In genomic region chr22:27046603-27047002, GRCh38 we compare ENCODE assay signal across 35 cellular contexts.
"Had no signal": no experiment of that assay in that cellular context is flagged by ENCODE, and none has a peak within 500 bp of the region (broad histone marks: within the 10 kb centered on the region; RNA-seq: fewer than 3 reads in every experiment).

No MANE protein-coding gene starts in this region.

- H3K4me3 Mint-ChIP-seq: activated B cell treated with CpG ODN at 0.5 μM for 24 hours; activated CD4-positive, alpha-beta memory T cell treated with anti-CD3 and anti-CD28 coated beads for 36 hours; activated CD4-positive, alpha-beta T cell treated with anti-CD3 and anti-CD28 coated beads, Interleukin-2, amount 10 ng/mL, durations not matched to agents 24 days and 14 days; activated CD8-positive, alpha-beta T cell treated with anti-CD3 and anti-CD28 coated beads for 36 hours; activated naive CD4-positive, alpha-beta T cell treated with anti-CD3 and anti-CD28 coated beads for 36 hours; activated naive CD8-positive, alpha-beta T cell treated with anti-CD3 and anti-CD28 coated beads for 36 hours; activated T-cell treated with anti-CD3 and anti-CD28 coated beads, Interleukin-2, amount 50 U/mL, for 4 hours; activated T-cell treated with anti-CD3 and anti-CD28 coated beads, Interleukin-2, amount 50 U/mL, for 72 hours; activated T-helper 1 cell treated with anti-CD3 and anti-CD28 coated beads, Interleukin-12 subunit alpha, Interleukin-12 subunit beta, Interleukin-2, Interleukin-4 antibody, amounts not matched to agents 30 ng/mL and 10 ng/mL and 1 ng/mL, durations not matched to agents 14 hours and 24 hours and 36 hours; activated T-helper 17 cell treated with anti-CD3 and anti-CD28 coated beads, Interleukin-2, amount 50 U/mL, for 72 hours; brain; central memory CD8-positive, alpha-beta T cell; T-helper 17 cell had no signal

- FAIRE-seq: bronchial epithelial cell, TTC549 had no signal

- H3K9me3 Mint-ChIP-seq: activated B cell treated with CpG ODN at 0.5 μM for 24 hours; activated CD4-positive, alpha-beta memory T cell treated with anti-CD3 and anti-CD28 coated beads for 36 hours; activated CD8-positive, alpha-beta T cell treated with anti-CD3 and anti-CD28 coated beads for 36 hours; activated naive CD4-positive, alpha-beta T cell treated with anti-CD3 and anti-CD28 coated beads, Interleukin-2, amount 50 U/mL, for 72 hours; activated naive CD8-positive, alpha-beta T cell treated with anti-CD3 and anti-CD28 coated beads for 36 hours; activated T-cell treated with anti-CD3 and anti-CD28 coated beads, Interleukin-2, amount 50 U/mL, for 4 hours; activated T-helper 1 cell treated with anti-CD3 and anti-CD28 coated beads, Interleukin-12 subunit alpha, Interleukin-12 subunit beta, Interleukin-2, Interleukin-4 antibody, amounts not matched to agents 30 ng/mL and 10 ng/mL and 1 ng/mL, durations not matched to agents 14 hours and 24 hours and 36 hours; activated T-helper 17 cell treated with anti-CD3 and anti-CD28 coated beads, Interleukin-2, amount 50 U/mL, for 72 hours; central memory CD8-positive, alpha-beta T cell had no signal

- H3K36me3 Mint-ChIP-seq: activated CD4-positive, alpha-beta memory T cell treated with anti-CD3 and anti-CD28 coated beads for 36 hours; activated naive CD4-positive, alpha-beta T cell treated with anti-CD3 and anti-CD28 coated beads, Interleukin-2, amount 50 U/mL, for 72 hours; activated naive CD8-positive, alpha-beta T cell treated with anti-CD3 and anti-CD28 coated beads for 36 hours; brain had no signal

- H3K27ac Mint-ChIP-seq: activated B cell treated with CpG ODN at 0.5 μM for 24 hours; activated CD4-positive, alpha-beta memory T cell treated with anti-CD3 and anti-CD28 coated beads for 36 hours; activated CD4-positive, alpha-beta T cell treated with anti-CD3 and anti-CD28 coated beads, Interleukin-2, amount 10 ng/mL, durations not matched to agents 24 days and 14 days; activated CD8-positive, alpha-beta T cell treated with anti-CD3 and anti-CD28 coated beads for 36 hours; activated naive CD4-positive, alpha-beta T cell treated with anti-CD3 and anti-CD28 coated beads for 36 hours; activated naive CD4-positive, alpha-beta T cell treated with anti-CD3 and anti-CD28 coated beads, Interleukin-2, amount 50 U/mL, for 72 hours; activated naive CD8-positive, alpha-beta T cell treated with anti-CD3 and anti-CD28 coated beads for 36 hours; activated T-cell treated with anti-CD3 and anti-CD28 coated beads, Interleukin-2, amount 50 U/mL, for 72 hours; activated T-helper 1 cell treated with anti-CD3 and anti-CD28 coated beads, Interleukin-12 subunit alpha, Interleukin-12 subunit beta, Interleukin-2, Interleukin-4 antibody, amounts not matched to agents 30 ng/mL and 10 ng/mL and 1 ng/mL, durations not matched to agents 14 hours and 24 hours and 36 hours; activated T-helper 17 cell treated with anti-CD3 and anti-CD28 coated beads, Interleukin-2, amount 50 U/mL, for 72 hours; T-helper 17 cell had no signal

- H3K4me1 Mint-ChIP-seq: activated B cell treated with CpG ODN at 0.5 μM for 24 hours; activated CD4-positive, alpha-beta T cell treated with anti-CD3 and anti-CD28 coated beads, Interleukin-2, amount 10 ng/mL, durations not matched to agents 24 days and 14 days; activated naive CD8-positive, alpha-beta T cell treated with anti-CD3 and anti-CD28 coated beads for 36 hours; activated T-helper 17 cell treated with anti-CD3 and anti-CD28 coated beads, Interleukin-2, amount 50 U/mL, for 72 hours; central memory CD8-positive, alpha-beta T cell; T-helper 17 cell had no signal

- H3K27ac ChIP-seq: adrenal gland, cardiac muscle cell, VCaP had no signal

- DNase-seq: activated B cell treated with CpG ODN at 0.5 μM for 24 hours; activated CD4-positive, alpha-beta memory T cell treated with anti-CD3 and anti-CD28 coated beads for 36 hours; activated CD4-positive, alpha-beta T cell treated with anti-CD3 and anti-CD28 coated beads for 4 hours; activated CD4-positive, alpha-beta T cell treated with anti-CD3 and anti-CD28 coated beads, Interleukin-2, amount 10 ng/mL, durations not matched to agents 24 days and 14 days; activated CD4-positive, alpha-beta T cell treated with anti-CD3 and anti-CD28 coated beads, Interleukin-2, amount 50 U/mL, for 1 hour; activated CD4-positive, alpha-beta T cell treated with anti-CD3 and anti-CD28 coated beads, Interleukin-2, amount 50 U/mL, for 4 hours; activated CD4-positive, CD25-positive, alpha-beta regulatory T cell treated with anti-CD3 and anti-CD28 coated beads, Interleukin-2, amount 50 U/mL, for 72 hours; activated CD8-positive, alpha-beta memory T cell treated with anti-CD3 and anti-CD28 coated beads, Interleukin-2, amount 50 U/mL, for 4 hours; activated CD8-positive, alpha-beta T cell treated with anti-CD3 and anti-CD28 coated beads for 36 hours; activated effector memory CD4-positive, alpha-beta T cell treated with anti-CD3 and anti-CD28 coated beads, Interleukin-2, amount 50 U/mL, for 16 hours; activated gamma-delta T cell treated with Interleukin-2 at 50 U/mL for 16 hours; activated naive CD4-positive, alpha-beta T cell; activated naive CD4-positive, alpha-beta T cell treated with anti-CD3 and anti-CD28 coated beads for 36 hours; activated naive CD4-positive, alpha-beta T cell treated with anti-CD3 and anti-CD28 coated beads, Interleukin-2, amount 50 U/mL, for 16 hours; activated naive CD8-positive, alpha-beta T cell treated with anti-CD3 and anti-CD28 coated beads for 36 hours; activated T-cell treated with anti-CD3 and anti-CD28 coated beads for 4 hours; activated T-cell treated with anti-CD3 and anti-CD28 coated beads, Interleukin-2, amount 50 U/mL, for 1 hour; activated T-cell treated with anti-CD3 and anti-CD28 coated beads, Interleukin-2, amount 50 U/mL, for 4 hours; activated T-cell treated with anti-CD3 and anti-CD28 coated beads, Interleukin-2, amount 50 U/mL, for 72 hours; adrenal gland; amniotic stem cell; aorta; caudate nucleus; cerebellar nuclear complex; T-helper 17 cell; T1000 had no signal

- H3K36me3 ChIP-seq: adrenal gland, cardiac muscle cell had no signal

- H3K9me3 ChIP-seq: adrenal gland had no signal

- H3K4me3 ChIP-seq: adrenal gland, cardiac muscle cell had no signal

- H3K4me1 ChIP-seq: adrenal gland had no signal

- ATAC-seq: activated CD8-positive, alpha-beta T cell treated with anti-CD3 and anti-CD28 coated beads for 36 hours; activated naive CD4-positive, alpha-beta T cell treated with anti-CD3 and anti-CD28 coated beads, Interleukin-2, amount 50 U/mL, for 72 hours; activated T-cell treated with anti-CD3 and anti-CD28 coated beads, Interleukin-2, amount 50 U/mL, for 4 hours; activated T-cell treated with anti-CD3 and anti-CD28 coated beads, Interleukin-2, amount 50 U/mL, for 72 hours; activated T-helper 17 cell treated with anti-CD3 and anti-CD28 coated beads, Interleukin-2, amount 50 U/mL, for 72 hours; T-helper 17 cell had no signal

- H3K27me3 Mint-ChIP-seq: activated CD4-positive, alpha-beta T cell treated with anti-CD3 and anti-CD28 coated beads, Interleukin-2, amount 10 ng/mL, durations not matched to agents 24 days and 14 days; activated naive CD8-positive, alpha-beta T cell treated with anti-CD3 and anti-CD28 coated beads for 36 hours had no signal
